1 cellular context compared by ENCODE assay signal in the genomic region with DNA sequence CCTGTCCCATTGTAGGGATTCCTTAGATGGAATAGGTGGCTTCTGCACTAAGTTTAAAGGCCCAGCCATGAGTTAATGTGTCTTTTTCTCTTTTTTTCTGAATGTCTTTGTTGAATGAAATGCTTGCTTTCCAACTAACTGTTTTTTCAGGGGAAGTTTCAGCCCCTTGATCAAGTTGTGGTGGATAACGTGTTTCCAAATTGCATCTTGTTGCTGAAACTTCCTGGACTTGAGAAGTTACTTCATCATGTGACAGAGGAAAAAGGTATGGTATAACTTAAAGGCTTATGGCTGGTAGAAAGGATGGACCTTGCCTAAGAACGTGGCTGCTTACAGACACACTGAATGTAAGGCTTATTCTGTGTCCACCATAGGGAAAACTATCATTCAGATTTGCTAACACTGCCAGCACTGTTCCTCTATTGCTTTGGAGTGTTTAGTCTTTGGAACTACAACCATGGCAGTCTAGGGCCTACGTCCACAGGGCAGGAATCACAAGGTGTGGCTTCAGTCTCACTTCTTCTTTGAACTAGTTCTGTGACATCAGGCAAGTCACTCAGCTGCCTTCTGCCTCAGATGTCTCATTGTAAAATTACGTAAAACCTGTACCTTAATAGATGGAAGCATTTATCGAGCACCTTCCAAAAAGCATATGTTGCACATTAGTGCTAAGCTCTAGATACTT.
TF ChIP-seq lines count a peak whose summit lies in the region.

No MANE protein-coding gene starts in this region.

TF ChIP-seq in GM23338, 12 proteins besides CTCF, POLR2A, EP300 and RAD21 (continued from another document):
- TF ChIP-seq, protein P1, sequence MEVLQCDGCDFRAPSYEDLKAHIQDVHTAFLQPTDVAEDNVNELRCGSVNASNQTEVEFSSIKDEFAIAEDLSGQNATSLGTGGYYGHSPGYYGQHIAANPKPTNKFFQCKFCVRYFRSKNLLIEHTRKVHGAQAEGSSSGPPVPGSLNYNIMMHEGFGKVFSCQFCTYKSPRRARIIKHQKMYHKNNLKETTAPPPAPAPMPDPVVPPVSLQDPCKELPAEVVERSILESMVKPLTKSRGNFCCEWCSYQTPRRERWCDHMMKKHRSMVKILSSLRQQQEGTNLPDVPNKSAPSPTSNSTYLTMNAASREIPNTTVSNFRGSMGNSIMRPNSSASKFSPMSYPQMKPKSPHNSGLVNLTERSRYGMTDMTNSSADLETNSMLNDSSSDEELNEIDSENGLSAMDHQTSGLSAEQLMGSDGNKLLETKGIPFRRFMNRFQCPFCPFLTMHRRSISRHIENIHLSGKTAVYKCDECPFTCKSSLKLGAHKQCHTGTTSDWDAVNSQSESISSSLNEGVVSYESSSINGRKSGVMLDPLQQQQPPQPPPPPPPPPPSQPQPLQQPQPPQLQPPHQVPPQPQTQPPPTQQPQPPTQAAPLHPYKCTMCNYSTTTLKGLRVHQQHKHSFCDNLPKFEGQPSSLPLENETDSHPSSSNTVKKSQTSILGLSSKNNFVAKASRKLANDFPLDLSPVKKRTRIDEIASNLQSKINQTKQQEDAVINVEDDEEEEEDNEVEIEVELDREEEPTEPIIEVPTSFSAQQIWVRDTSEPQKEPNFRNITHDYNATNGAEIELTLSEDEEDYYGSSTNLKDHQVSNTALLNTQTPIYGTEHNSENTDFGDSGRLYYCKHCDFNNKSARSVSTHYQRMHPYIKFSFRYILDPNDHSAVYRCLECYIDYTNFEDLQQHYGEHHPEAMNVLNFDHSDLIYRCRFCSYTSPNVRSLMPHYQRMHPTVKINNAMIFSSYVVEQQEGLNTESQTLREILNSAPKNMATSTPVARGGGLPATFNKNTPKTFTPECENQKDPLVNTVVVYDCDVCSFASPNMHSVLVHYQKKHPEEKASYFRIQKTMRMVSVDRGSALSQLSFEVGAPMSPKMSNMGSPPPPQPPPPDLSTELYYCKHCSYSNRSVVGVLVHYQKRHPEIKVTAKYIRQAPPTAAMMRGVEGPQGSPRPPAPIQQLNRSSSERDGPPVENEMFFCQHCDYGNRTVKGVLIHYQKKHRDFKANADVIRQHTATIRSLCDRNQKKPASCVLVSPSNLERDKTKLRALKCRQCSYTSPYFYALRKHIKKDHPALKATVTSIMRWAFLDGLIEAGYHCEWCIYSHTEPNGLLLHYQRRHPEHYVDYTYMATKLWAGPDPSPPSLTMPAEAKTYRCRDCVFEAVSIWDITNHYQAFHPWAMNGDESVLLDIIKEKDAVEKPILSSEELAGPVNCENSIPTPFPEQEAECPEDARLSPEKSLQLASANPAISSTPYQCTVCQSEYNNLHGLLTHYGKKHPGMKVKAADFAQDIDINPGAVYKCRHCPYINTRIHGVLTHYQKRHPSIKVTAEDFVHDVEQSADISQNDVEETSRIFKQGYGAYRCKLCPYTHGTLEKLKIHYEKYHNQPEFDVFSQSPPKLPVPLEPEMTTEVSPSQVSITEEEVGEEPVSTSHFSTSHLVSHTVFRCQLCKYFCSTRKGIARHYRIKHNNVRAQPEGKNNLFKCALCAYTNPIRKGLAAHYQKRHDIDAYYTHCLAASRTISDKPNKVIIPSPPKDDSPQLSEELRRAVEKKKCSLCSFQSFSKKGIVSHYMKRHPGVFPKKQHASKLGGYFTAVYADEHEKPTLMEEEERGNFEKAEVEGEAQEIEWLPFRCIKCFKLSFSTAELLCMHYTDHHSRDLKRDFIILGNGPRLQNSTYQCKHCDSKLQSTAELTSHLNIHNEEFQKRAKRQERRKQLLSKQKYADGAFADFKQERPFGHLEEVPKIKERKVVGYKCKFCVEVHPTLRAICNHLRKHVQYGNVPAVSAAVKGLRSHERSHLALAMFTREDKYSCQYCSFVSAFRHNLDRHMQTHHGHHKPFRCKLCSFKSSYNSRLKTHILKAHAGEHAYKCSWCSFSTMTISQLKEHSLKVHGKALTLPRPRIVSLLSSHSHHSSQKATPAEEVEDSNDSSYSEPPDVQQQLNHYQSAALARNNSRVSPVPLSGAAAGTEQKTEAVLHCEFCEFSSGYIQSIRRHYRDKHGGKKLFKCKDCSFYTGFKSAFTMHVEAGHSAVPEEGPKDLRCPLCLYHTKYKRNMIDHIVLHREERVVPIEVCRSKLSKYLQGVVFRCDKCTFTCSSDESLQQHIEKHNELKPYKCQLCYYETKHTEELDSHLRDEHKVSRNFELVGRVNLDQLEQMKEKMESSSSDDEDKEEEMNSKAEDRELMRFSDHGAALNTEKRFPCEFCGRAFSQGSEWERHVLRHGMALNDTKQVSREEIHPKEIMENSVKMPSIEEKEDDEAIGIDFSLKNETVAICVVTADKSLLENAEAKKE (CRISPR knock-in tag; IDR thresholded peaks at IDR 0.05) = no peak
- TF ChIP-seq EZH2phosphoT487 (IDR thresholded peaks at IDR 0.05; ENCODE audit: unreplicated experiment) = no peak
